Comparison of ENCODE assay signal across 8 cellular contexts in genomic region chr10:118754556-118755423, GRCh38.
DNase-seq lines count a peak whose midpoint lies in the region; ATAC-seq and TF ChIP-seq lines count a peak whose summit lies in the region.

Gene CACUL1, minus strand, starts transcription at chr10:118754970. Its CDS starts 208 bp downstream, at chr10:118754762.

- no peak for TF ChIP-seq CTCF in AG09319 (IDR thresholded peaks at IDR 0.05; ENCODE audit: low read depth, low read length)

- ATAC-seq in GM19035 (IDR thresholded peaks at IDR 0.05; ENCODE audit: unreplicated experiment) (peak; percentile 94), HG03354 (IDR thresholded peaks at IDR 0.05; ENCODE audit: poor library complexity, severe bottlenecking, unreplicated experiment) (peak; percentile 95)
- ATAC-seq in activated CD4-positive, CD25-positive, alpha-beta regulatory T cell treated with anti-CD3 and anti-CD28 coated beads, Interleukin-2, amount 50 U/mL, for 24 hours = peak; percentile 96 to 97

- DNase-seq in AG09319 (ENCODE audit: extremely low read depth, low read depth) (peak; percentile 100), NCI-H446 treated with DMSO at 0.1 percent for 48 hours (lab: John Stamatoyannopoulos, UW) (peak; percentile 93), cerebellar nuclear complex (lab: John Stamatoyannopoulos, UW) (peak; percentile 99), islet precursor cell (peak; percentile 100)
- DNase-seq in stimulated activated CD4-positive, alpha-beta T cell treated with anti-CD3 and anti-CD28 coated beads, Interleukin-12 subunit alpha, Interleukin-12 subunit beta, amount 100 ng/mL, for 48 hours (ENCODE audit: low read depth in 2 of 3, low spot score in 1 of 3) = peak; percentile 98 to 99 (median 99)

Comparison
In these comparisons a context has a peak if more than half of its experiments do, and no peak if none do; other contexts are left out.
1. Peak in every context shown above with its lines: DNase-seq and ATAC-seq.